ENCODE assay signal across 1 cellular context in genomic region chr5:10629661-10630060, GRCh38.
TF ChIP-seq lines count a peak whose summit lies in the region.

No MANE protein-coding gene starts in this region.

TF ChIP-seq in H1, 55 proteins besides CTCF, POLR2A, EP300 and RAD21:
- TF ChIP-seq HDAC2 (IDR thresholded peaks at IDR 0.05; ENCODE audit: borderline replicate concordance in 1 of 2, low read depth in 2 of 2, low read length in 2 of 2) (no peak), ZNF274 (IDR thresholded peaks at IDR 0.05; ENCODE audit: borderline replicate concordance, extremely low read depth, low read length) (no peak), MAX (IDR thresholded peaks at IDR 0.05) (no peak), RFX5 (IDR thresholded peaks at IDR 0.05; ENCODE audit: borderline replicate concordance, low read depth, low read length) (no peak), PHF8 (conservative IDR thresholded peaks at IDR 0.05; ENCODE audit: low read depth, low read length) (no peak), TAF1 (IDR thresholded peaks at IDR 0.05; ENCODE audit: low read depth, low read length) (no peak), KDM1A (IDR thresholded peaks at IDR 0.05; ENCODE audit: borderline replicate concordance, low read length) (no peak), KDM5A (IDR thresholded peaks at IDR 0.05; ENCODE audit: low read length) (no peak)
